In genomic region chr4:184477201-184477999, GRCh38 we compare ENCODE assay signal across 1 cellular context.
TF ChIP-seq lines count a peak whose summit lies in the region.

No MANE protein-coding gene starts in this region.

TF ChIP-seq in GM12878, 131 proteins besides CTCF, POLR2A, EP300 and RAD21:
- TF ChIP-seq STAT3 (IDR thresholded peaks at IDR 0.05; ENCODE audit: low read depth, low read length) (no peak), SMAD5 (IDR thresholded peaks at IDR 0.05; ENCODE audit: low read depth) (no peak), ZNF207 (IDR thresholded peaks at IDR 0.05; ENCODE audit: borderline replicate concordance) (no peak), IRF4 (IDR thresholded peaks at IDR 0.05; ENCODE audit: low read depth, low read length) (no peak), SMAD1 (IDR thresholded peaks at IDR 0.05; ENCODE audit: low read depth, partially characterized antibody) (no peak), SIN3A (IDR thresholded peaks at IDR 0.05; ENCODE audit: low read depth, low read length) (no peak)
